ENCODE assay signal across 1 cellular context in the genomic region with DNA sequence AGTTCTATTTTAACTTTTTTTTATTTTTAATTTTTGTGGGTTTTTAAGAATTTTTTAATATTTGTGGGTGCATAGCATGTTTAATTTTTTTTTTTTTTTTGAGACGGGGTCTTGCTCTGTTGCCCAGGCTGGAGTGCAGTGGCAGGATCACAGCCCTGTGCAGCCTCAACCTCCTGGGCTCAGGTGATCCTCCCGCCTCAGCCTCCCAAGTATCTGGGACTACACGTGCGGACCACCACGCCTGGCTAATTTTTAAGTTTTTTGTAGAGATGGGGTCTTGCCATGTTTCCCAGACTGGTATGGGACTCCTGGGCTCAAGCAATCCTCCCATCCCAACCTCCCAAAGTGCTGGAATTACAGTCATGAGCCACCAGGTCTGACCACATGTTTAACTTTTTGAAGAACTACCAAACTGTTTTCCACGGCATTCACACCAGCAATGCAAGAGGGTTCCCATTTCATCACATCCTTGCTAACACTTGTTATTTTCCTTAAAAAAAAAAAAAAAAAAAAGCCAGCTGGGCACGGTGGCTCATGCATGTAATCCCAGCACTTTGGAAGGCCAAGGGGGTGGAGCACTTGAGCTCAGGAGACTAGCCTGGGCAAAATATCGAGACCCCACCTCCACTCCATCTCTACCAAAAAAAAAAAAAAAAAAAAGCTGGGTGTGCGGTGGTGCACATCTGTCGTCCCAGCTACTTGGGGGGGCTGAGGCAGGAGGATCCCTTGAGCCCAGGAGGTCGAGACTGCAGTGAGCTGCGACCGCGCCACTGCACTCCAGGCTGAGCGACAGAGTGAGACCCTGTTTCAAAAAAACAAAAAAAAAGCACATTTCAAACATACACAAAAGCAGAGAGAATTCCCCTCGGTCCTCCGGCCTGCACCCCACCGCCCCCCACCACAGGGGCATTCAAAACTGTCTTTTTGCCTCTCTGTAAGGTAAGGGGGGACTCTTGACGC.
TF ChIP-seq lines count a peak whose summit lies in the region.

No MANE protein-coding gene starts in this region.

TF ChIP-seq in WTC11, 78 proteins besides CTCF, POLR2A, EP300 and RAD21 (continued from another document):
- no peak for TF ChIP-seq AFF4 (CRISPR knock-in tag; IDR thresholded peaks at IDR 0.05; ENCODE audit: borderline replicate concordance)
TF ChIP-seq in WTC11: peak in this region for 1.
